In genomic region chr4:108058685-108059440, GRCh38 we compare ENCODE assay signal across 11 cellular contexts.
A peak's percentile ranks its signal among the peaks of the same experiment; 100 is the strongest.
DNase-seq lines count a peak whose midpoint lies in the region; ATAC-seq, FAIRE-seq and TF ChIP-seq lines count a peak whose summit lies in the region.
"Had no signal": no experiment of that assay in that cellular context is flagged by ENCODE, and none has a peak within 500 bp of the region (broad histone marks: within the 10 kb centered on the region; RNA-seq: fewer than 3 reads in every experiment).

No MANE protein-coding gene starts in this region.

- no peaks in the 10 kb centered on the region for H3K9me3 ChIP-seq in mesodermal cell (ENCODE audit: control insufficient read depth, low read length)

- no peak for FAIRE-seq in HTR-8/SVneo (lab: Jason Lieb, UNC)

- H3K36me3 ChIP-seq in mesodermal cell (ENCODE audit: control insufficient read depth, insufficient read depth, low read length): peaks cover 60% of the 10 kb centered on the region

- H3K4me1 Mint-ChIP-seq in activated T-helper 17 cell treated with anti-CD3 and anti-CD28 coated beads, Interleukin-2, amount 50 U/mL, for 72 hours: no peaks in the 10 kb centered on the region
- H3K4me1 Mint-ChIP-seq: central memory CD8-positive, alpha-beta T cell had no signal

- no peaks in the 10 kb centered on the region for H3K27me3 Mint-ChIP-seq in activated T-helper 17 cell treated with anti-CD3 and anti-CD28 coated beads, Interleukin-2, amount 50 U/mL, for 72 hours

- ATAC-seq in activated T-helper 17 cell treated with anti-CD3 and anti-CD28 coated beads, Interleukin-2, amount 50 U/mL, for 72 hours (replicated peaks): no peak

- no peak overlapping the region for H3K4me3 Mint-ChIP-seq in activated T-helper 17 cell treated with anti-CD3 and anti-CD28 coated beads, Interleukin-2, amount 50 U/mL, for 72 hours
- H3K4me3 Mint-ChIP-seq: central memory CD8-positive, alpha-beta T cell had no signal

- peak; percentile 22 for DNase-seq in COR-L47 (lab: John Stamatoyannopoulos, UW)
- DNase-seq in HTR-8/SVneo (ENCODE audit: insufficient read length, low spot score): peak; percentile 56
- DNase-seq in NCI-H2196 (lab: John Stamatoyannopoulos, UW; ENCODE audit: unreplicated experiment): no peak
- no peak for DNase-seq in GM20000 (ENCODE audit: low spot score)
- no peak for DNase-seq in stimulated activated naive CD4-positive, alpha-beta T cell (lab: John Stamatoyannopoulos, UW)
- DNase-seq in NCI-H524 (lab: John Stamatoyannopoulos, UW): no peak
- DNase-seq: activated CD4-positive, alpha-beta T cell treated with anti-CD3 and anti-CD28 coated beads, Interleukin-2, amount 50 U/mL, for 48 hours; stimulated activated CD4-positive, alpha-beta T cell treated with anti-CD3 and anti-CD28 coated beads, Interleukin-15, amount 100 ng/mL, for 24 hours had no signal

- peak overlapping the region; percentile 82 for H3K27ac Mint-ChIP-seq in activated T-helper 17 cell treated with anti-CD3 and anti-CD28 coated beads, Interleukin-2, amount 50 U/mL, for 72 hours

- H3K36me3 Mint-ChIP-seq in activated T-helper 17 cell treated with anti-CD3 and anti-CD28 coated beads, Interleukin-2, amount 50 U/mL, for 72 hours (ENCODE audit: low read depth): peaks cover 67% of the 10 kb centered on the region

- no peak for TF ChIP-seq CTCF in GM20000 (IDR thresholded peaks at IDR 0.05; ENCODE audit: extremely low read depth, missing control alignments)

- H3K27ac ChIP-seq in mesodermal cell (ENCODE audit: low read depth, low read length, severe bottlenecking): peak overlapping the region; percentile 89

- H3K9me3 Mint-ChIP-seq in activated T-helper 17 cell treated with anti-CD3 and anti-CD28 coated beads, Interleukin-2, amount 50 U/mL, for 72 hours: no peaks in the 10 kb centered on the region
- H3K9me3 Mint-ChIP-seq: central memory CD8-positive, alpha-beta T cell had no signal

- WGBS in mesodermal cell (ENCODE audit: insufficient coverage in 2 of 2), 2 experiments: 87 to 90% methylated on average over 4 to 9 of the region's 11 CpGs

- H3K4me1 ChIP-seq in mesodermal cell (ENCODE audit: control insufficient read depth, insufficient read depth, low read length, poor library complexity, severe bottlenecking): peaks cover 20% of the 10 kb centered on the region

- H3K4me3 ChIP-seq in mesodermal cell (ENCODE audit: extremely low read depth, insufficient read depth, low read length, poor library complexity, severe bottlenecking): no peak overlapping the region

Comparison
In these comparisons a context has a peak if more than half of its experiments do, and no peak if none do; other contexts are left out.
1. DNase-seq: peak in COR-L47 (single experiment) and HTR-8/SVneo (single experiment); none in NCI-H2196 (single experiment), GM20000 (single experiment), stimulated activated naive CD4-positive, alpha-beta T cell (0 of 6) and NCI-H524 (0 of 2).